In genomic region chr3:42746455-42747450, GRCh38 we compare ENCODE assay signal across 13 cellular contexts. TPM values are rescaled to one million over a fixed set of nuclear protein-coding genes. Genes with fewer than 3 reads are reported as not detected.
DNase-seq lines count a peak whose midpoint lies in the region; ATAC-seq and TF ChIP-seq lines count a peak whose summit lies in the region.
"Had no signal": no experiment of that assay in that cellular context is flagged by ENCODE, and none has a peak within 500 bp of the region (broad histone marks: within the 10 kb centered on the region; RNA-seq: fewer than 3 reads in every experiment).

No MANE protein-coding gene starts in this region.

- ATAC-seq in PC-3 (peak; percentile 21), psoas muscle (peak in 1 of 4 donors; percentile 4)

- intact Hi-C loops in PC-3 (cut with micrococcal nuclease), result no loop called here
- intact Hi-C loops in psoas muscle (cut with DNase I), result loop anchor here (5.0 to 10.0 kb wide), 2 partner anchors 92 to 164 kb away; partner anchors contain the start of genes SEC22C (in 1 of the 2) and ZBTB47 (in 1 of the 2)

- H3K27ac ChIP-seq in PC-3 (ENCODE audit: low read length) (peak overlapping the region; percentile 39), psoas muscle (peak overlapping the region; percentile 95)
- H3K27ac ChIP-seq: testis had no signal

- H3K4me1 ChIP-seq in PC-3 (ENCODE audit: insufficient read depth, low read length) (peaks cover 27% of the 10 kb centered on the region), psoas muscle (peaks cover 22% of the 10 kb centered on the region)

- no peak for TF ChIP-seq CTCF in PC-3 (conservative IDR thresholded peaks at IDR 0.05; ENCODE audit: low read depth, low read length)
- no peak for TF ChIP-seq CTCF in fibroblast of villous mesenchyme (IDR thresholded peaks at IDR 0.05; ENCODE audit: insufficient read depth, low read depth, low read length)
- TF ChIP-seq CTCF in psoas muscle (IDR thresholded peaks at IDR 0.05), result no peak

- no peaks in the 10 kb centered on the region for H3K27me3 ChIP-seq in PC-3 (ENCODE audit: low read length)
- no peaks in the 10 kb centered on the region for H3K27me3 ChIP-seq in psoas muscle (ENCODE audit: insufficient read depth in 3 of 3, low read length in 2 of 3)
- no peaks in the 10 kb centered on the region for H3K27me3 ChIP-seq in H7 (ENCODE audit: control insufficient read depth, insufficient read depth, low read length)
- H3K27me3 ChIP-seq: testis had no signal

- no peaks in the 10 kb centered on the region for H4K20me1 ChIP-seq in PC-3 (ENCODE audit: low read length)

- H3K9me2 ChIP-seq in PC-3 (replicated peaks; ENCODE audit: low read length), result no peaks in the 10 kb centered on the region

- H3K4me3 ChIP-seq in PC-3 (ENCODE audit: low read length), result no peak overlapping the region
- H3K4me3 ChIP-seq in fibroblast of villous mesenchyme (ENCODE audit: low read depth, low read length), result no peak overlapping the region
- H3K4me3 ChIP-seq in psoas muscle, result no peak overlapping the region
- H3K4me3 ChIP-seq in H7 (ENCODE audit: insufficient read depth, low read depth, low read length), result no peak overlapping the region
- H3K4me3 ChIP-seq: testis had no signal

- H2AFZ ChIP-seq in PC-3 (ENCODE audit: low read length), result no peak overlapping the region

- H3K79me2 ChIP-seq in PC-3 (ENCODE audit: low read length), result no peaks in the 10 kb centered on the region

- CTCF ChIA-PET in PC-3 (lab: Charles Lee), result interaction anchor here (1.8 to 1.9 kb wide), 2 partner anchors 33 to 84 kb away, joined by 7 read pairs; no protein-coding TSS in a partner anchor

- H3K9ac ChIP-seq in PC-3 (ENCODE audit: low read length), result no peak overlapping the region

- POLR2A ChIA-PET in PC-3 (lab: Charles Lee; ENCODE audit: unreplicated experiment), result interaction anchor here (0.7 kb wide), 1 partner anchor 112 kb away, joined by 6 read pairs; no protein-coding TSS in a partner anchor

- H3K36me3 ChIP-seq in PC-3 (ENCODE audit: low read depth, low read length) (no peaks in the 10 kb centered on the region), psoas muscle (ENCODE audit: insufficient read depth in 1 of 2, low read depth in 1 of 2) (no peaks in the 10 kb centered on the region), H7 (replicated peaks; ENCODE audit: control insufficient read depth, insufficient read depth, low read length) (no peaks in the 10 kb centered on the region)

- H3K4me2 ChIP-seq in PC-3 (ENCODE audit: low read length), result peak overlapping the region; percentile 9; the same call in 1 of the 2 replicates

- BruUV-seq in PC-3 (replicated peaks; lab: Mats Ljungman, UMichigan), result no TSS peak

- DNase-seq in D341Med (ENCODE audit: low spot score), result peak; percentile 8
- DNase-seq in PC-3, result peak; percentile 55
- peak; percentile 42 for DNase-seq in fibroblast of villous mesenchyme (ENCODE audit: low read depth)
- no peak for DNase-seq in psoas muscle
- DNase-seq in A172 (ENCODE audit: low spot score), result no peak
- DNase-seq in stimulated activated CD4-positive, alpha-beta T cell treated with anti-CD3 and anti-CD28 coated beads, Interleukin-2, amount 100 ng/mL, for 24 hours, result no peak
- DNase-seq in H7, result no peak
- DNase-seq in GM19240 (ENCODE audit: insufficient read length, low spot score), result no peak
- DNase-seq: amniotic stem cell, NCI-H187, small intestine, testis had no signal

- no peaks in the 10 kb centered on the region for H3F3A ChIP-seq in PC-3 (ENCODE audit: low read length, unreplicated experiment)

- H3K9me3 ChIP-seq in PC-3 (ENCODE audit: low read length) (no peaks in the 10 kb centered on the region), psoas muscle (no peaks in the 10 kb centered on the region)
- H3K9me3 ChIP-seq: testis had no signal

- 45 to 65% (median 51%) methylated on average over 11 of the region's 11 CpGs for WGBS in psoas muscle, 3 donors

RNA-seq across cellular contexts. Expression of gene CCDC13, which starts 26.3 kb away (rescaled TPM):
- 0.47 TPM in 1 of 2 replicates, not detected in the other for total RNA-seq in PC-3 (2014; rRNA removed)
- total RNA-seq in fibroblast of villous mesenchyme, result 0.43 and 0.64 TPM in 2 replicates
- total RNA-seq in psoas muscle, result 1 to 10 TPM in 1 of 4 donors, under 1 TPM in 3; 0.47 to 1.1 (median 0.62) TPM
- polyA plus RNA-seq in psoas muscle, result 1 to 10 TPM in 1 of 3 donors, under 1 TPM in 2; 0.30 to 1.2 (median 0.66) TPM
- 0.02 TPM in 1 of 2 replicates, not detected in the other for total RNA-seq in A172 (2014; rRNA removed; shearing (Covaris generic))
- 0.48 TPM in 1 of 2 replicates, not detected in the other for total RNA-seq in H7 (2014; rRNA removed; shearing (Covaris generic))

RNA-seq across cellular contexts. Expression of gene HHATL, which starts 44.2 kb away (rescaled TPM):
- not detected in 2 replicates for total RNA-seq in PC-3 (2014; rRNA removed)
- not detected in 2 replicates for total RNA-seq in fibroblast of villous mesenchyme
- 100 to 1,000 TPM; 157 to 276 (median 212) TPM for total RNA-seq in psoas muscle
- polyA plus RNA-seq in psoas muscle, result 100 to 1,000 TPM in 1 of 3 donors, 10 to 100 TPM in 2; 37.0 to 188 (median 50.4) TPM
- not detected in 2 replicates for total RNA-seq in A172 (2014; rRNA removed; shearing (Covaris generic))
- not detected in 2 replicates for total RNA-seq in H7 (2014; rRNA removed; shearing (Covaris generic))
- total RNA-seq: T-helper 2 cell treated with Interferon-gamma antibody and Interleukin-4, amounts not matched to agents 100 ng/mL and 5 ng/mL, for 36 hours had no signal

RNA-seq across cellular contexts. Expression of gene HIGD1A, which starts 57.5 kb away (rescaled TPM):
- total RNA-seq in PC-3 (2014; rRNA removed), result 118 and 154 TPM in 2 replicates
- 130 and 184 TPM in 2 replicates for total RNA-seq in fibroblast of villous mesenchyme
- 100 to 1,000 TPM in 2 of 4 donors, 10 to 100 TPM in 2; 81.0 to 118 (median 93.5) TPM for total RNA-seq in psoas muscle
- 100 to 1,000 TPM; 136 to 169 (median 165) TPM for polyA plus RNA-seq in psoas muscle
- 249 and 254 TPM in 2 replicates for total RNA-seq in A172 (2014; rRNA removed; shearing (Covaris generic))
- total RNA-seq in H7 (2014; rRNA removed; shearing (Covaris generic)), result 111 and 149 TPM in 2 replicates

Comparison
In these comparisons a context has a peak if more than half of its experiments do, and no peak if none do; other contexts are left out.
1. DNase-seq: peak in D341Med (single experiment), PC-3 (single experiment) and fibroblast of villous mesenchyme (single experiment); none in psoas muscle (0 of 2), A172 (single experiment), stimulated activated CD4-positive, alpha-beta T cell treated with anti-CD3 and anti-CD28 coated beads, Interleukin-2, amount 100 ng/mL, for 24 hours (0 of 2), H7 (single experiment) and GM19240 (single experiment).
2. RNA of gene HHATL, which starts 44.2 kb away (total RNA-seq): 157 to 276 TPM in psoas muscle; not detected in PC-3, not detected in fibroblast of villous mesenchyme, not detected in A172 and not detected in H7; every median in the first group is over 100 times any median in the second.